11 cellular contexts compared by ENCODE assay signal in the genomic region with DNA sequence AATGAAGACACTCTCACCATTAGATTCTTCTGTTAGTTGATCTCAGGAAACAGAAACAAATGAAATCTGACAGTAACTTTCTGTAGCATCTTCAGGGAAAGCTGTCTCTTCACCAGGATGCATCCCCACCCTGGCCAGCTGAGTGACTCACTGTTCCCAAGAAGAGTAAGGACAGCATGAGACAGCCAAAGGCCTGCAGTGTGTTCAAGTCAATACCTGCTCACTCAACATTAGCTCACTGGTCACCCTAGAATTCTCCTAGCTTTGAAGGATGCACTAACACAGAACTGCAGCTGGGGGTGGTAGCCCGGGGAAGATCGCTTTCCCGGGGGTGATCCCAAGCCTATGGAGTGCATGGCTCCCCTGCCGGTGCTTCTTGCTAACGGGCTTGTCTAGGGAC. TPM values are rescaled to one million over a fixed set of nuclear protein-coding genes. Genes with fewer than 3 reads are reported as not detected.
A peak's percentile ranks its signal among the peaks of the same experiment; 100 is the strongest.
DNase-seq lines count a peak whose midpoint lies in the region; ATAC-seq and TF ChIP-seq lines count a peak whose summit lies in the region.
"Had no signal": no experiment of that assay in that cellular context is flagged by ENCODE, and none has a peak within 500 bp of the region (broad histone marks: within the 10 kb centered on the region; RNA-seq: fewer than 3 reads in every experiment).

No MANE protein-coding gene starts in this region.

- H3K27ac ChIP-seq in SJSA1 (peak overlapping the region; percentile 57), prostate gland (peak overlapping the region; percentile 26 to 51)
- H3K27ac ChIP-seq in naive thymus-derived CD4-positive, alpha-beta T cell (ENCODE audit: low read depth, low read length), result no peak overlapping the region

- H3K4me3 Mint-ChIP-seq in activated T-helper 1 cell treated with anti-CD3 and anti-CD28 coated beads, Interleukin-12 subunit alpha, Interleukin-12 subunit beta, Interleukin-2, Interleukin-4 antibody, amounts not matched to agents 30 ng/mL and 10 ng/mL and 1 ng/mL, durations not matched to agents 14 hours and 24 hours and 36 hours, result no peak overlapping the region
- no peak overlapping the region for H3K4me3 Mint-ChIP-seq in naive thymus-derived CD4-positive, alpha-beta T cell
- H3K4me3 Mint-ChIP-seq: activated B cell treated with CpG ODN at 0.5 μM for 24 hours; effector memory CD8-positive, alpha-beta T cell had no signal

- 93% methylated on average over 5 of the region's 5 CpGs for whole genome bisulfite sequencing in prostate gland

- CTCF ChIA-PET in BJ (lab: Yijun Ruan, JAX), result interaction anchor here (0.9 to 1.1 kb wide), 3 partner anchors 12 to 24 kb away, joined by 3 to 4 read pairs (median 3); no protein-coding TSS in a partner anchor
- CTCF ChIA-PET in naive thymus-derived CD4-positive, alpha-beta T cell (lab: Charles Lee), result interaction anchor here (1.1 kb wide), 1 partner anchor 173 kb away, joined by 3 read pairs; no protein-coding TSS in a partner anchor

- POLR2A ChIA-PET in BJ (lab: Charles Lee), result interaction anchor here (0.6 kb wide), 1 partner anchor 1389 kb away, joined by 4 read pairs; no protein-coding TSS in a partner anchor
- POLR2A ChIA-PET in naive thymus-derived CD4-positive, alpha-beta T cell (lab: Charles Lee), result interaction anchor here (1.0 kb wide), 1 partner anchor 153 kb away, joined by 4 read pairs; the partner anchor contains the start of gene PSMD7

- intact Hi-C loops in prostate gland (cut with DNase I), result no loop called here
- intact Hi-C loops in activated T-helper 1 cell treated with anti-CD3 and anti-CD28 coated beads, Interleukin-12 subunit alpha, Interleukin-12 subunit beta, Interleukin-2, Interleukin-4 antibody, amounts not matched to agents 30 ng/mL and 10 ng/mL and 1 ng/mL, durations not matched to agents 14 hours and 24 hours and 36 hours (cut with micrococcal nuclease), result no loop called here
- intact Hi-C loops in naive thymus-derived CD4-positive, alpha-beta T cell (cut with micrococcal nuclease), result no loop called here

- no peaks in the 10 kb centered on the region for H3K9me3 ChIP-seq in SJSA1 (replicated peaks)
- H3K9me3 ChIP-seq in prostate gland, result no peaks in the 10 kb centered on the region
- no peaks in the 10 kb centered on the region for H3K9me3 ChIP-seq in naive thymus-derived CD4-positive, alpha-beta T cell (ENCODE audit: control insufficient read depth in 2 of 3, low read length in 3 of 3)

- H3K9me3 Mint-ChIP-seq in activated T-helper 1 cell treated with anti-CD3 and anti-CD28 coated beads, Interleukin-12 subunit alpha, Interleukin-12 subunit beta, Interleukin-2, Interleukin-4 antibody, amounts not matched to agents 30 ng/mL and 10 ng/mL and 1 ng/mL, durations not matched to agents 14 hours and 24 hours and 36 hours, result no peaks in the 10 kb centered on the region
- no peaks in the 10 kb centered on the region for H3K9me3 Mint-ChIP-seq in naive thymus-derived CD4-positive, alpha-beta T cell
- H3K9me3 Mint-ChIP-seq: activated B cell treated with CpG ODN at 0.5 μM for 24 hours; effector memory CD8-positive, alpha-beta T cell had no signal

- no peak for TF ChIP-seq POLR2A in prostate gland (IDR thresholded peaks at IDR 0.05)

- no peaks in the 10 kb centered on the region for H3K27me3 ChIP-seq in BJ (ENCODE audit: control insufficient read depth, insufficient read depth, low read length)
- H3K27me3 ChIP-seq in SJSA1 (replicated peaks), result no peaks in the 10 kb centered on the region
- no peaks in the 10 kb centered on the region for H3K27me3 ChIP-seq in prostate gland (replicated peaks; ENCODE audit: insufficient read depth)
- no peaks in the 10 kb centered on the region for H3K27me3 ChIP-seq in naive thymus-derived CD4-positive, alpha-beta T cell (ENCODE audit: control insufficient read depth in 2 of 2, insufficient read depth in 2 of 2, low read length in 2 of 2)

- DNase-seq in BJ (ENCODE audit: low read depth) (no peak), SJSA1 (ENCODE audit: low read depth in 1 of 2, low spot score in 2 of 2) (peak in 1 of 2 experiments; percentile 59), fibroblast of villous mesenchyme (ENCODE audit: low read depth) (no peak), prostate gland (ENCODE audit: low spot score) (no peak), GF-D8 (lab: John Stamatoyannopoulos, UW) (no peak)
- no peak for DNase-seq in activated T-helper 1 cell treated with anti-CD3 and anti-CD28 coated beads, Interleukin-12 subunit alpha, Interleukin-12 subunit beta, Interleukin-2, Interleukin-4 antibody, amounts not matched to agents 30 ng/mL and 10 ng/mL and 1 ng/mL, durations not matched to agents 14 hours and 24 hours and 36 hours (ENCODE audit: low spot score)
- DNase-seq in naive thymus-derived CD4-positive, alpha-beta T cell, result no peak
- no peak for DNase-seq in stimulated activated CD4-positive, alpha-beta T cell treated with anti-CD3 and anti-CD28 coated beads, Interleukin-4, amount 100 ng/mL, for 24 hours
- DNase-seq: activated B cell treated with CpG ODN at 0.5 μM for 24 hours; effector memory CD8-positive, alpha-beta T cell had no signal

- ATAC-seq in naive thymus-derived CD4-positive, alpha-beta T cell, result no peak
- ATAC-seq: effector memory CD8-positive, alpha-beta T cell had no signal

- H3K4me3 ChIP-seq in BJ (ENCODE audit: low read depth, low read length), result no peak overlapping the region
- no peak overlapping the region for H3K4me3 ChIP-seq in SJSA1
- no peak overlapping the region for H3K4me3 ChIP-seq in fibroblast of villous mesenchyme (ENCODE audit: low read depth, low read length)
- H3K4me3 ChIP-seq in prostate gland, result no peak overlapping the region
- no peak overlapping the region for H3K4me3 ChIP-seq in naive thymus-derived CD4-positive, alpha-beta T cell (ENCODE audit: low read length)

- no peaks in the 10 kb centered on the region for H3K27me3 Mint-ChIP-seq in activated T-helper 1 cell treated with anti-CD3 and anti-CD28 coated beads, Interleukin-12 subunit alpha, Interleukin-12 subunit beta, Interleukin-2, Interleukin-4 antibody, amounts not matched to agents 30 ng/mL and 10 ng/mL and 1 ng/mL, durations not matched to agents 14 hours and 24 hours and 36 hours (ENCODE audit: insufficient read depth)
- no peaks in the 10 kb centered on the region for H3K27me3 Mint-ChIP-seq in naive thymus-derived CD4-positive, alpha-beta T cell
- H3K27me3 Mint-ChIP-seq: activated B cell treated with CpG ODN at 0.5 μM for 24 hours; effector memory CD8-positive, alpha-beta T cell had no signal

- TF ChIP-seq CTCF in BJ (IDR thresholded peaks at IDR 0.05; ENCODE audit: insufficient read depth, low read depth, low read length) (peak; percentile 24; the same call in 1 of the 2 replicates), fibroblast of villous mesenchyme (IDR thresholded peaks at IDR 0.05; ENCODE audit: insufficient read depth, low read depth, low read length) (peak; percentile 18), prostate gland (IDR thresholded peaks at IDR 0.05) (no peak)

- peaks cover 22% of the 10 kb centered on the region for H3K36me3 Mint-ChIP-seq in activated T-helper 1 cell treated with anti-CD3 and anti-CD28 coated beads, Interleukin-12 subunit alpha, Interleukin-12 subunit beta, Interleukin-2, Interleukin-4 antibody, amounts not matched to agents 30 ng/mL and 10 ng/mL and 1 ng/mL, durations not matched to agents 14 hours and 24 hours and 36 hours (ENCODE audit: low read depth)
- H3K36me3 Mint-ChIP-seq in naive thymus-derived CD4-positive, alpha-beta T cell, result peaks cover 0 to 55% (median 30%) of the 10 kb centered on the region in 5 donors

- no peaks in the 10 kb centered on the region for H3K4me1 Mint-ChIP-seq in activated T-helper 1 cell treated with anti-CD3 and anti-CD28 coated beads, Interleukin-12 subunit alpha, Interleukin-12 subunit beta, Interleukin-2, Interleukin-4 antibody, amounts not matched to agents 30 ng/mL and 10 ng/mL and 1 ng/mL, durations not matched to agents 14 hours and 24 hours and 36 hours (ENCODE audit: low read depth)
- peaks cover 0 to 4% (median 0%) of the 10 kb centered on the region in 7 donors for H3K4me1 Mint-ChIP-seq in naive thymus-derived CD4-positive, alpha-beta T cell

- peaks cover 13% of the 10 kb centered on the region for H3K36me3 ChIP-seq in BJ (ENCODE audit: control insufficient read depth, insufficient read depth, low read length)
- peaks cover 44% of the 10 kb centered on the region for H3K36me3 ChIP-seq in SJSA1
- peaks cover 0 to 9% of the 10 kb centered on the region in 2 donors for H3K36me3 ChIP-seq in prostate gland
- H3K36me3 ChIP-seq in naive thymus-derived CD4-positive, alpha-beta T cell (ENCODE audit: control insufficient read depth in 2 of 3, insufficient read depth in 3 of 3, low read length in 3 of 3), result peaks cover 0 to 70% (median 12%) of the 10 kb centered on the region in 3 experiments

- H3K27ac Mint-ChIP-seq in activated T-helper 1 cell treated with anti-CD3 and anti-CD28 coated beads, Interleukin-12 subunit alpha, Interleukin-12 subunit beta, Interleukin-2, Interleukin-4 antibody, amounts not matched to agents 30 ng/mL and 10 ng/mL and 1 ng/mL, durations not matched to agents 14 hours and 24 hours and 36 hours, result no peak overlapping the region
- peak overlapping the region in 3 of 9 donors; percentile 23 to 81 (median 38) for H3K27ac Mint-ChIP-seq in naive thymus-derived CD4-positive, alpha-beta T cell
- H3K27ac Mint-ChIP-seq: activated B cell treated with CpG ODN at 0.5 μM for 24 hours had no signal

- H3K4me1 ChIP-seq in SJSA1 (replicated peaks), result peaks cover 19% of the 10 kb centered on the region
- H3K4me1 ChIP-seq in prostate gland (replicated peaks), result no peaks in the 10 kb centered on the region
- H3K4me1 ChIP-seq in naive thymus-derived CD4-positive, alpha-beta T cell (ENCODE audit: control insufficient read depth in 2 of 2, insufficient read depth in 2 of 2, low read length in 2 of 2), result no peaks in the 10 kb centered on the region

RNA-seq across cellular contexts. Expression of gene CLEC18B, which starts 28.2 kb away (rescaled TPM):
- 0.05 TPM in 1 of 2 replicates, not detected in the other for polyA plus RNA-seq in BJ (2011; rRNA removed)
- 0.09 and 0.67 TPM in 2 replicates for polyA minus RNA-seq in BJ (2011; rRNA and poly(A)+ RNA removed)
- total RNA-seq in SJSA1 (2014; rRNA removed; shearing (Covaris generic)), result not detected in 2 replicates
- total RNA-seq in fibroblast of villous mesenchyme, result not detected in 2 replicates
- total RNA-seq in prostate gland, result 1 to 10 TPM in 1 of 2 donors, not detected in 1; 8.2 TPM
- 0.60 TPM in 1 of 2 replicates, not detected in the other for total RNA-seq in activated T-helper 1 cell treated with anti-CD3 and anti-CD28 coated beads, Interleukin-12 subunit alpha, Interleukin-12 subunit beta, Interleukin-2, Interleukin-4 antibody, amounts not matched to agents 30 ng/mL and 10 ng/mL and 1 ng/mL, durations not matched to agents 14 hours and 24 hours and 36 hours
- 1 to 10 TPM in 4 of 5 experiments, under 1 TPM in 1; 0.49 to 3.0 (median 1.5) TPM for total RNA-seq in naive thymus-derived CD4-positive, alpha-beta T cell
- polyA plus RNA-seq in naive thymus-derived CD4-positive, alpha-beta T cell, result not detected
- total RNA-seq: H1 had no signal

Comparison
In these comparisons a context has a peak if more than half of its experiments do, and no peak if none do; other contexts are left out.
1. CTCF ChIP-seq: peak in BJ (single experiment) and fibroblast of villous mesenchyme (single experiment); none in prostate gland (0 of 4).